24 cellular contexts compared by ENCODE assay signal in genomic region chr2:200335657-200336056, GRCh38. TPM values are rescaled to one million over a fixed set of nuclear protein-coding genes. Genes with fewer than 3 reads are reported as not detected.
DNase-seq lines count a peak whose midpoint lies in the region; ATAC-seq, FAIRE-seq and TF ChIP-seq lines count a peak whose summit lies in the region.
"Had no signal": no experiment of that assay in that cellular context is flagged by ENCODE, and none has a peak within 500 bp of the region (broad histone marks: within the 10 kb centered on the region; RNA-seq: fewer than 3 reads in every experiment).

No MANE protein-coding gene starts in this region.

- TF ChIP-seq CTCF in bronchial epithelial cell (IDR thresholded peaks at IDR 0.05; ENCODE audit: insufficient read depth, low read length, severe bottlenecking) (no peak), mucosa of descending colon (IDR thresholded peaks at IDR 0.05) (no peak), foreskin fibroblast (IDR thresholded peaks at IDR 0.05; ENCODE audit: low read depth, low read length) (no peak), heart right ventricle (IDR thresholded peaks at IDR 0.05) (no peak)

- H3K27ac ChIP-seq in heart right ventricle = no peak overlapping the region
- H3K27ac ChIP-seq: neural progenitor cell, psoas muscle, upper lobe of left lung had no signal

- DNase-seq in H54 (ENCODE audit: insufficient read length, low spot score) (no peak), NCI-H226 (peak; percentile 51), bronchial epithelial cell (ENCODE audit: low read depth) (peak; percentile 50), mucosa of descending colon (peak in 1 of 3 donors; percentile 17), foreskin fibroblast (no peak), heart right ventricle (no peak)
- DNase-seq: activated CD8-positive, alpha-beta T cell treated with anti-CD3 and anti-CD28 coated beads, Interleukin-2, amount 10 ng/mL, durations not matched to agents 7 days and 5 days; activated naive CD4-positive, alpha-beta T cell treated with Interleukin-2 at 50 U/mL for 16 hours; activated T-cell treated with anti-CD3 and anti-CD28 coated beads, Interleukin-2, amount 50 U/mL, for 24 hours; anterior cingulate cortex; CD4-positive, alpha-beta T cell; effector CD8-positive, alpha-beta T cell; KG1; NCI-H2171; NCI-H82; OCI-M1; psoas muscle; upper lobe of left lung had no signal

- intact Hi-C loops in mucosa of descending colon (cut with DNase I, micrococcal nuclease) = no loop called here
- intact Hi-C loops in heart right ventricle (cut with DNase I) = no loop called here

- H3K4me3 ChIP-seq in bronchial epithelial cell (ENCODE audit: low read depth, low read length) (no peak overlapping the region), mucosa of descending colon (no peak overlapping the region), foreskin fibroblast (ENCODE audit: low read depth in 1 of 2, low read length in 2 of 2) (no peak overlapping the region), heart right ventricle (no peak overlapping the region)
- H3K4me3 ChIP-seq: GM23338, neural progenitor cell, psoas muscle, upper lobe of left lung had no signal

- no peaks in the 10 kb centered on the region for H3K9me3 ChIP-seq in mucosa of descending colon
- peaks cover 0 to 6% (median 0%) of the 10 kb centered on the region in 11 donors for H3K9me3 ChIP-seq in heart right ventricle
- H3K9me3 ChIP-seq: psoas muscle, upper lobe of left lung had no signal

- TF ChIP-seq POLR2A in H54 (IDR thresholded peaks at IDR 0.05; ENCODE audit: low read depth, low read length) = no peak

- peak; percentile 96 for ATAC-seq in mucosa of descending colon
- ATAC-seq in GM18907 (IDR thresholded peaks at IDR 0.05; ENCODE audit: unreplicated experiment) = no peak
- ATAC-seq in HG03439 (IDR thresholded peaks at IDR 0.05; ENCODE audit: unreplicated experiment) = no peak
- ATAC-seq in heart right ventricle = no peak
- ATAC-seq: activated CD8-positive, alpha-beta T cell treated with anti-CD3 and anti-CD28 coated beads, Interleukin-2, amount 10 ng/mL, durations not matched to agents 7 days and 5 days; esophagus mucosa; GM23338; psoas muscle had no signal

- H3K36me3 ChIP-seq in bronchial epithelial cell (ENCODE audit: control insufficient read depth, insufficient read depth, low read length) (peaks cover 1% of the 10 kb centered on the region), mucosa of descending colon (ENCODE audit: low read depth) (no peaks in the 10 kb centered on the region), heart right ventricle (peaks cover 0 to 9% (median 0%) of the 10 kb centered on the region in 9 donors)
- H3K36me3 ChIP-seq: neural progenitor cell, upper lobe of left lung had no signal

- WGBS in heart right ventricle, 2 donors = 93 to 96% methylated on average over 2 of the region's 2 CpGs

- peak; percentile 60 for FAIRE-seq in H54 (lab: Jason Lieb, UNC)
- peak; percentile 70 for FAIRE-seq in bronchial epithelial cell (lab: Jason Lieb, UNC)
- FAIRE-seq: GM12891 had no signal

- H3K4me1 ChIP-seq in mucosa of descending colon (ENCODE audit: low read depth) (peaks cover 8% of the 10 kb centered on the region), heart right ventricle (peaks cover 3 to 64% (median 44%) of the 10 kb centered on the region in 9 donors)

- H3K27me3 ChIP-seq in bronchial epithelial cell (ENCODE audit: control insufficient read depth, insufficient read depth, low read length) (no peaks in the 10 kb centered on the region), heart right ventricle (no peaks in the 10 kb centered on the region)
- H3K27me3 ChIP-seq: neural progenitor cell, upper lobe of left lung had no signal

RNA-seq across cellular contexts. Expression of gene SPATS2L, which starts 29.2 kb away (rescaled TPM):
- 37.6 and 56.3 TPM in 2 replicates for total RNA-seq in bronchial epithelial cell
- total RNA-seq in mucosa of descending colon = 100 to 1,000 TPM; 160 to 238 (median 232) TPM
- 100 to 1,000 TPM in 2 of 10 donors, 10 to 100 TPM in 8; 48.4 to 104 (median 73.5) TPM for total RNA-seq in heart right ventricle
- 10 to 100 TPM; 23.4 to 74.2 TPM for polyA plus RNA-seq in heart right ventricle

Comparison
In these comparisons a context has a peak if more than half of its experiments do, and no peak if none do; other contexts are left out.
1. DNase-seq: peak in NCI-H226 (single experiment) and bronchial epithelial cell (single experiment); none in H54 (single experiment), foreskin fibroblast (0 of 2) and heart right ventricle (0 of 2).